8 cellular contexts compared by ENCODE assay signal in genomic region chr1:234599617-234600417, GRCh38. TPM values are rescaled to one million over a fixed set of nuclear protein-coding genes. Genes with fewer than 3 reads are reported as not detected.
DNase-seq lines count a peak whose midpoint lies in the region; ATAC-seq and TF ChIP-seq lines count a peak whose summit lies in the region.

No MANE protein-coding gene starts in this region.

- DNase-seq in GM10248 (ENCODE audit: extremely low spot score) (peak; percentile 86), HCEC 1CT (peak; percentile 88), MG63 (peak; percentile 96), SK-N-DZ (ENCODE audit: low spot score) (peak; percentile 91), globus pallidus (ENCODE audit: low spot score) (peak; percentile 88), occipital lobe (lab: John Stamatoyannopoulos, UW) (peak; percentile 89), upper lobe of left lung (peak; percentile 86 to 97)
- peak; percentile 81 for DNase-seq in activated naive CD4-positive, alpha-beta T cell treated with anti-CD3 and anti-CD28 coated beads, Interleukin-2, amount 10 ng/mL, durations not matched to agents 7 days and 5 days

- H3K36me3 ChIP-seq in MG63: peaks cover 32% of the 10 kb centered on the region
- peaks cover 0 to 5% (median 0%) of the 10 kb centered on the region in 4 donors for H3K36me3 ChIP-seq in upper lobe of left lung

- H3K9me3 Mint-ChIP-seq in activated naive CD4-positive, alpha-beta T cell treated with anti-CD3 and anti-CD28 coated beads, Interleukin-2, amount 10 ng/mL, durations not matched to agents 7 days and 5 days: no peaks in the 10 kb centered on the region

- TF ChIP-seq CTCF in GM10248 (IDR thresholded peaks at IDR 0.05; ENCODE audit: control extremely low read depth, extremely low read depth, low read depth, missing control alignments) (peak; percentile 9), upper lobe of left lung (IDR thresholded peaks at IDR 0.05) (peak in 3 of 6 experiments; percentile 9 to 29 (median 16))

- H3K4me3 ChIP-seq in MG63 (peak overlapping the region; percentile 46), upper lobe of left lung (peak overlapping the region; percentile 33 to 56 (median 52))

- 0% methylated on average over 36 to 63 of the region's 87 CpGs for WGBS in upper lobe of left lung, 2 donors

- peak overlapping the region; percentile 98 to 100 (median 99) for H3K27ac ChIP-seq in upper lobe of left lung

- POLR2A ChIA-PET in GM10248 (lab: Yijun Ruan, JAX): interaction anchor here (0.6 to 2.6 kb wide), 6 partner anchors 9 to 327 kb away, joined by 3 to 20 read pairs (median 6); partner anchors contain the start of gene IRF2BP2

- no peaks in the 10 kb centered on the region for H3K27me3 Mint-ChIP-seq in activated naive CD4-positive, alpha-beta T cell treated with anti-CD3 and anti-CD28 coated beads, Interleukin-2, amount 10 ng/mL, durations not matched to agents 7 days and 5 days

- CTCF ChIA-PET in GM10248 (lab: Yijun Ruan, JAX): interaction anchor here (1.5 to 2.8 kb wide), 2 partner anchors 12 to 484 kb away, joined by 4 to 12 read pairs; no protein-coding TSS in a partner anchor
- CTCF ChIA-PET in activated naive CD4-positive, alpha-beta T cell treated with anti-CD3 and anti-CD28 coated beads, Interleukin-2, amount 10 ng/mL, durations not matched to agents 7 days and 5 days (lab: Charles Lee): interaction anchor here (0.6 to 3.0 kb wide), 10 partner anchors 12 to 484 kb away, joined by 3 to 21 read pairs (median 4); no protein-coding TSS in a partner anchor

- H3K27ac Mint-ChIP-seq in activated naive CD4-positive, alpha-beta T cell treated with anti-CD3 and anti-CD28 coated beads, Interleukin-2, amount 10 ng/mL, durations not matched to agents 7 days and 5 days: peak overlapping the region; percentile 98

- H3K9me3 ChIP-seq in MG63 (peaks cover 6% of the 10 kb centered on the region), upper lobe of left lung (no peaks in the 10 kb centered on the region)

- peak; percentile 92 to 94 for ATAC-seq in upper lobe of left lung (ENCODE audit: low FRiP score in 2 of 2)

- H3K4me3 Mint-ChIP-seq in activated naive CD4-positive, alpha-beta T cell treated with anti-CD3 and anti-CD28 coated beads, Interleukin-2, amount 10 ng/mL, durations not matched to agents 7 days and 5 days: peak overlapping the region; percentile 82

- H3K4me1 ChIP-seq in upper lobe of left lung: peaks cover 57 to 67% (median 60%) of the 10 kb centered on the region in 4 donors

- H3K27me3 ChIP-seq in MG63: no peaks in the 10 kb centered on the region
- H3K27me3 ChIP-seq in upper lobe of left lung: no peaks in the 10 kb centered on the region

- H3K36me3 Mint-ChIP-seq in activated naive CD4-positive, alpha-beta T cell treated with anti-CD3 and anti-CD28 coated beads, Interleukin-2, amount 10 ng/mL, durations not matched to agents 7 days and 5 days: peaks cover 21% of the 10 kb centered on the region

- TF ChIP-seq EP300 in upper lobe of left lung (IDR thresholded peaks at IDR 0.05): peak in 2 of 4 donors; percentile 13 to 27

- peak in 3 of 4 donors; percentile 67 to 95 (median 86) for TF ChIP-seq POLR2A in upper lobe of left lung (IDR thresholded peaks at IDR 0.05)

- H3K4me1 Mint-ChIP-seq in activated naive CD4-positive, alpha-beta T cell treated with anti-CD3 and anti-CD28 coated beads, Interleukin-2, amount 10 ng/mL, durations not matched to agents 7 days and 5 days: peaks cover 63% of the 10 kb centered on the region

RNA-seq across cellular contexts. Expression of gene IRF2BP2, which starts 10.2 kb away (rescaled TPM):
- total RNA-seq in MG63 (2014; rRNA removed; shearing (Covaris generic); ENCODE audit: low replicate concordance): 52.8 and 67.4 TPM in 2 replicates
- polyA plus RNA-seq in SK-N-DZ (2014; cell fraction: cytosol; rRNA removed): 32.0 and 33.3 TPM in 2 replicates
- 24.3 and 26.1 TPM in 2 replicates for polyA plus RNA-seq in SK-N-DZ (2014; cell fraction: nucleus; rRNA removed)
- total RNA-seq in occipital lobe (140 TPM), upper lobe of left lung (100 to 1,000 TPM in 3 of 6 donors, 10 to 100 TPM in 3; 83.8 to 157 (median 116) TPM)

Comparison
In these comparisons a context has a peak if more than half of its experiments do, and no peak if none do; other contexts are left out.
1. Peak in every context shown above with its lines: DNase-seq, ATAC-seq, H3K4me3 ChIP-seq and H3K27ac ChIP-seq.